Comparison of ENCODE assay signal across 8 cellular contexts in the genomic region with DNA sequence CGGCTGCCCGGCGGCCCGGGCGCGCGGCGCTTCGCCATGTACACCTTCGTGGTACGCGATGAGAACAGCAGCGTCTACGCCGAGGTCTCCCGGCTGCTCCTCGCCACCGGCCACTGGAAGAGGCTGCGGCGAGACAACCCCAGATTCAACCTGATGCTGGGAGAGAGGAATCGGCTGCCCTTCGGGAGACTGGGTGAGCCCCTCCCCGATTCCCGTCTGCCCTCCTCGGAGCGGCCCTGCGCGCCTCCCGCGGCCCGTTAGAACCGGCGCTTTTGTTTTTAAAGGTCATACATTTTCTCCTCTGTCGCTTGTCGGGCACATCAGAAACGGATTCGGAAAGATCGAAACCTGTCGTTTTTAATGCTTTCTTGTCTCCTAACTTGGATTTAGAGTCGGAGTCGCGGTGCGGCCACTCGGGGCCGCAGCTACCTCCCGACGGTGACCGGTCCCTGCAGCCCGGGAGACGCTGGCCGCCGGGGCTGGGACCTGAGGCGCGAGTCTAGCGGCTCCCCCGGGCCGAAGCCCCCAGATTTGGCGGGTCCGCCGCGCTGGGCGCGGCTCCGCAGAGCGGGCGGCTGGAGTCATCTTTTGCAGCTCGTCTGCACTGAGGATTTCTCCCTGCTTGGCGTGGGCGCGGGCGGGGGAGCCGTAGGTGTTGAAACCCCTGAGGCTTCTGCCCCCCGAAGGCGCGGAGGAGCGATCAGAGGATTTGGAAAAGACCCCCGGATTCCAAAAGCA. TPM values are rescaled to one million over a fixed set of nuclear protein-coding genes. Genes with fewer than 3 reads are reported as not detected.
DNase-seq lines count a peak whose midpoint lies in the region; ATAC-seq, FAIRE-seq and TF ChIP-seq lines count a peak whose summit lies in the region.

No MANE protein-coding gene starts in this region.

- peak overlapping the region; percentile 82 for H3K9ac ChIP-seq in keratinocyte (ENCODE audit: control insufficient read depth, extremely low read depth, insufficient read depth, low read length)

- FAIRE-seq in keratinocyte (lab: Jason Lieb, UNC), result no peak

- peaks cover 6 to 11% of the 10 kb centered on the region in 2 experiments for H3K36me3 ChIP-seq in keratinocyte (ENCODE audit: control insufficient read depth in 2 of 2, extremely low read depth in 1 of 2, insufficient read depth in 2 of 2, low read length in 2 of 2)

- peaks cover 41% of the 10 kb centered on the region for H3K79me2 ChIP-seq in keratinocyte (ENCODE audit: control insufficient read depth, insufficient read depth, low read length)

- H3K4me3 ChIP-seq in cardiac fibroblast (replicated peaks in 1 of 2; ENCODE audit: low read depth in 2 of 2, low read length in 2 of 2) (peak overlapping the region; percentile 82 to 93), keratinocyte (ENCODE audit: control insufficient read depth in 2 of 3, extremely low read depth in 1 of 3, insufficient read depth in 2 of 3, low read depth in 1 of 3, low read length in 3 of 3) (peak overlapping the region; percentile 78 to 93 (median 83))

- ATAC-seq in GM19397 (IDR thresholded peaks at IDR 0.05; ENCODE audit: unreplicated experiment), result peak; percentile 19

- H3K4me1 ChIP-seq in keratinocyte (ENCODE audit: control insufficient read depth, extremely low read depth, insufficient read depth, low read length), result peaks cover 16% of the 10 kb centered on the region

- no peaks in the 10 kb centered on the region for H3K9me1 ChIP-seq in keratinocyte (ENCODE audit: control insufficient read depth, extremely low read depth, insufficient read depth, low read length)

- H2AFZ ChIP-seq in keratinocyte (ENCODE audit: control insufficient read depth, low read length), result peak overlapping the region; percentile 88

- dilution Hi-C loops in keratinocyte (cut with MboI; ENCODE audit: extremely low pct_ligation_motif_present, low sequenced_read_pairs), result no loop called here

- no peaks in the 10 kb centered on the region for H4K20me1 ChIP-seq in keratinocyte (ENCODE audit: control insufficient read depth, extremely low read depth, insufficient read depth, low read length)

- no peaks in the 10 kb centered on the region for H3K9me3 ChIP-seq in keratinocyte (ENCODE audit: control insufficient read depth, low read depth, low read length)

- H3K4me2 ChIP-seq in keratinocyte (ENCODE audit: control insufficient read depth, extremely low read depth, insufficient read depth, low read depth, low read length), result peak overlapping the region; percentile 99

- TF ChIP-seq CTCF in cardiac fibroblast (IDR thresholded peaks at IDR 0.05; ENCODE audit: low read depth, low read length) (no peak), keratinocyte (optimal IDR thresholded peaks at IDR 0.05 in 1 of 3, IDR thresholded peaks at IDR 0.05 in 1 of 3, conservative IDR thresholded peaks at IDR 0.05 in 1 of 3; ENCODE audit: extremely low read depth in 1 of 3, insufficient read depth in 2 of 3, low read length in 3 of 3) (no peak)

- peak; percentile 13 for DNase-seq in CD1c-positive myeloid dendritic cell (ENCODE audit: extremely low spot score)
- peak; percentile 71 for DNase-seq in HuH-7.5 (ENCODE audit: low spot score)
- DNase-seq in UCSD-AML1 (lab: John Stamatoyannopoulos, UW; ENCODE audit: unreplicated experiment), result peak; percentile 54
- peak; percentile 39 to 48 for DNase-seq in cardiac fibroblast (ENCODE audit: low read depth in 2 of 2)
- DNase-seq in keratinocyte (ENCODE audit: low read depth, low spot score), result no peak
- DNase-seq in stimulated activated CD4-positive, alpha-beta T cell treated with anti-CD3 and anti-CD28 coated beads, Interleukin-15, amount 100 ng/mL, for 1 hour (ENCODE audit: low read depth in 1 of 2, low spot score in 1 of 2), result peak; percentile 5 to 23
- no peak for DNase-seq in SHP77 treated with DMSO at 0.1 percent for 48 hours (lab: John Stamatoyannopoulos, UW)

- no peaks in the 10 kb centered on the region for H3K27me3 ChIP-seq in keratinocyte (ENCODE audit: control insufficient read depth, extremely low read depth, insufficient read depth, low read length)

- peak overlapping the region; percentile 70 for H3K27ac ChIP-seq in keratinocyte (ENCODE audit: control insufficient read depth, insufficient read depth, low read length)

RNA-seq across cellular contexts. Expression of a gene that starts 0.5 kb away (rescaled TPM):
- polyA plus RNA-seq in keratinocyte, result 27.6 to 37.9 TPM (median 28.6 TPM) in 3 replicates
- 10.4 TPM for polyA plus RNA-seq in keratinocyte (2011; ENCODE audit: low read depth)
- polyA plus RNA-seq in keratinocyte (2011; cell fraction: cytosol; rRNA removed), result 31.2 and 45.2 TPM in 2 replicates
- polyA plus RNA-seq in keratinocyte (2011; cell fraction: nucleus; rRNA removed), result 37.9 and 39.6 TPM in 2 replicates
- polyA plus RNA-seq in keratinocyte (2012; ENCODE audit: low replicate concordance), result 16.8 and 31.0 TPM in 2 replicates
- polyA minus RNA-seq in keratinocyte, result 39.3 to 58.3 TPM (median 44.3 TPM) in 3 replicates
- polyA minus RNA-seq in keratinocyte (2011; cell fraction: cytosol; rRNA and poly(A)+ RNA removed), result 38.8 TPM
- polyA minus RNA-seq in keratinocyte (2011; cell fraction: nucleus; rRNA and poly(A)+ RNA removed), result 19.0 and 43.3 TPM in 2 replicates

RNA-seq across cellular contexts. Expression of a gene that starts 49.0 kb away (rescaled TPM):
- polyA plus RNA-seq in keratinocyte, result 1.7 to 2.4 TPM (median 1.8 TPM) in 3 replicates
- 4.3 TPM for polyA plus RNA-seq in keratinocyte (2011; ENCODE audit: low read depth)
- 0.53 and 1.1 TPM in 2 replicates for polyA plus RNA-seq in keratinocyte (2011; cell fraction: cytosol; rRNA removed)
- 7.9 and 10.0 TPM in 2 replicates for polyA plus RNA-seq in keratinocyte (2011; cell fraction: nucleus; rRNA removed)
- polyA plus RNA-seq in keratinocyte (2012; ENCODE audit: low replicate concordance), result 1.3 and 1.9 TPM in 2 replicates
- 7.3 to 15.7 TPM in 2 of 3 replicates, not detected in the other for polyA minus RNA-seq in keratinocyte
- polyA minus RNA-seq in keratinocyte (2011; cell fraction: cytosol; rRNA and poly(A)+ RNA removed), result 2.9 TPM
- 12.5 and 23.0 TPM in 2 replicates for polyA minus RNA-seq in keratinocyte (2011; cell fraction: nucleus; rRNA and poly(A)+ RNA removed)

RNA-seq across cellular contexts. Expression of a gene that starts 59.8 kb away (rescaled TPM):
- polyA plus RNA-seq in keratinocyte, result 23.5 to 31.9 TPM (median 27.1 TPM) in 3 replicates
- polyA plus RNA-seq in keratinocyte (2011; ENCODE audit: low read depth), result 7.5 TPM
- 13.2 and 21.2 TPM in 2 replicates for polyA plus RNA-seq in keratinocyte (2011; cell fraction: cytosol; rRNA removed)
- polyA plus RNA-seq in keratinocyte (2011; cell fraction: nucleus; rRNA removed), result 38.7 and 42.7 TPM in 2 replicates
- 11.3 and 19.7 TPM in 2 replicates for polyA plus RNA-seq in keratinocyte (2012; ENCODE audit: low replicate concordance)
- polyA minus RNA-seq in keratinocyte, result 58.3 to 70.7 TPM (median 66.9 TPM) in 3 replicates
- polyA minus RNA-seq in keratinocyte (2011; cell fraction: cytosol; rRNA and poly(A)+ RNA removed), result 22.3 TPM
- polyA minus RNA-seq in keratinocyte (2011; cell fraction: nucleus; rRNA and poly(A)+ RNA removed), result 34.3 and 66.8 TPM in 2 replicates

Comparison
In these comparisons a context has a peak if more than half of its experiments do, and no peak if none do; other contexts are left out.
1. DNase-seq: peak in CD1c-positive myeloid dendritic cell (single experiment), HuH-7.5 (single experiment), UCSD-AML1 (single experiment), cardiac fibroblast (2 of 2) and stimulated activated CD4-positive, alpha-beta T cell treated with anti-CD3 and anti-CD28 coated beads, Interleukin-15, amount 100 ng/mL, for 1 hour (2 of 2); none in keratinocyte (single experiment) and SHP77 treated with DMSO at 0.1 percent for 48 hours (single experiment).